In the genomic region with DNA sequence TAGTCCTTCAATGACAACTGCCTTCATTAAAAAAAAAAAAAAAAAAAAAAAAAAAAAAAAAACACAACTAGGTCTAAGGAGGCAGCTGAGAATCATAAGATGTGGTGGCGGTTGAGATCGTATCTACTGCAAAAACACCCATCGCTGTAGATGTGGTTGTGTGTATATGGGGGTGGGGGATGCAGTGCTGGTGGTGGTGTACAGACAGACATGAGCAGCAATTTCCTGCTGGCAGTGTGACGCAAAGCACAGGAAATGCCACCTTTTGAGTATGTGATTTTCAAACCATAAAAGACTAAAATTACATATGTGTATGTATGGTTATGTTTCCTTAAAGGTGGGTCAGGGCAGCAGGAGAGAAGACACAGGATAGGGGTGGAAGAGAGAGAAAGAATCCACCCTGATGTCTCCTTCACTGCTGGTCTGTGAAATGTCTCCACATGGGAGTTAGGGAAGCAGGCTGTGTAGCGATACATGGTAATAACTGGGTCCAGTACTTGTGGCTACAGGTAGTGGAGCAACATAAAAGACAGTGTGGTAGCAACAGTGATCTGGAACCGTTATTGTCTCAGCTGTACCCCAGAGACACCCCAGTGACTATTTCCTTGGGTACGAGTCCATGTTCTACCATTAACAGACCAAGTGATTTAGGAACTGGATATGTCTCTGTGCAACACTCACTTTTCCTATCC, we compare ENCODE assay signal across 9 cellular contexts. TPM values are rescaled to one million over a fixed set of nuclear protein-coding genes. Genes with fewer than 3 reads are reported as not detected.
DNase-seq lines count a peak whose midpoint lies in the region; TF ChIP-seq lines count a peak whose summit lies in the region.
"Had no signal": no experiment of that assay in that cellular context is flagged by ENCODE, and none has a peak within 500 bp of the region (broad histone marks: within the 10 kb centered on the region; RNA-seq: fewer than 3 reads in every experiment).

No MANE protein-coding gene starts in this region.

- peaks cover 0 to 3% of the 10 kb centered on the region in 2 donors for H3K4me1 ChIP-seq in esophagus (ENCODE audit: control insufficient read depth in 2 of 2, insufficient read depth in 2 of 2, low read length in 1 of 2)
- 0 out of 2 replicates have a peak, but pooled peaks cover 10% of the 10 kb centered on the region for H3K4me1 ChIP-seq in SJCRH30

- no peaks in the 10 kb centered on the region for H3K9me3 Mint-ChIP-seq in nephron progenitor cell

- H3K9me3 ChIP-seq in esophagus (ENCODE audit: control insufficient read depth in 2 of 2, insufficient read depth in 1 of 2, low read depth in 1 of 2, low read length in 1 of 2) (no peaks in the 10 kb centered on the region), SJCRH30 (replicated peaks) (no peaks in the 10 kb centered on the region)

- 75 to 76% methylated on average over 7 of the region's 7 CpGs for WGBS in esophagus, 2 donors

- in situ Hi-C loops in KBM-7 (cut with MboI; ENCODE audit: low pct_unique_long_range_greater_than_20kb, low sequenced_read_pairs) = no loop called here

- no peak for TF ChIP-seq CTCF in nephron progenitor cell (IDR thresholded peaks at IDR 0.05)

- H3K27me3 ChIP-seq in esophagus (ENCODE audit: control insufficient read depth in 1 of 2, insufficient read depth in 2 of 2, low read length in 2 of 2) (no peaks in the 10 kb centered on the region), SJCRH30 (no peaks in the 10 kb centered on the region)

- no peaks in the 10 kb centered on the region for H3K36me3 Mint-ChIP-seq in nephron progenitor cell (ENCODE audit: low read depth)

- H3K27ac ChIP-seq in esophagus (ENCODE audit: low read depth in 2 of 2, low read length in 1 of 2) (peak overlapping the region; percentile 1 to 46), SJCRH30 (no peak overlapping the region)

- no peak overlapping the region for H3K27ac Mint-ChIP-seq in nephron progenitor cell

- H3K4me3 Mint-ChIP-seq in nephron progenitor cell = no peak overlapping the region

- H3K36me3 ChIP-seq in esophagus (ENCODE audit: control insufficient read depth in 2 of 2, insufficient read depth in 2 of 2, low read length in 1 of 2) (no peaks in the 10 kb centered on the region), SJCRH30 (peaks cover 7% of the 10 kb centered on the region)

- DNase-seq in KBM-7 (peak; percentile 90), nephron progenitor cell (no peak), SJCRH30 (no peak), NCI-H510A treated with DMSO at 0.1 percent for 48 hours (lab: John Stamatoyannopoulos, UW) (no peak), NCI-H2029 (lab: John Stamatoyannopoulos, UW) (no peak)
- peak; percentile 24 to 64 (median 60) for DNase-seq in activated CD8-positive, alpha-beta memory T cell treated with anti-CD3 and anti-CD28 coated beads for 48 hours (ENCODE audit: low read depth in 2 of 3, low spot score in 2 of 3)
- DNase-seq in stimulated activated CD8-positive, alpha-beta memory T cell treated with anti-CD3 and anti-CD28 coated beads, Interleukin-2, amount 100 ng/mL, for 1 hour (ENCODE audit: low read depth in 2 of 2) = peak; percentile 74 to 77
- DNase-seq: NCI-H446 had no signal

- no peak overlapping the region for H3K4me3 ChIP-seq in esophagus (ENCODE audit: low read depth in 1 of 2, low read length in 2 of 2)
- no peak overlapping the region for H3K4me3 ChIP-seq in SJCRH30

- peaks cover 15% of the 10 kb centered on the region for H3K27me3 Mint-ChIP-seq in nephron progenitor cell (ENCODE audit: low read depth, poor library complexity)

- peaks cover 25% of the 10 kb centered on the region for H3K4me1 Mint-ChIP-seq in nephron progenitor cell

RNA-seq across cellular contexts. Expression of gene SYTL2, which starts 57.9 kb away (rescaled TPM):
- polyA plus RNA-seq in esophagus = 1 to 10 TPM; 3.4 to 5.0 TPM
- total RNA-seq in SJCRH30 (2014; rRNA removed; shearing (Covaris generic)) = 122 and 137 TPM in 2 replicates

Comparison
In these comparisons a context has a peak if more than half of its experiments do, and no peak if none do; other contexts are left out.
1. DNase-seq: peak in KBM-7 (single experiment), activated CD8-positive, alpha-beta memory T cell treated with anti-CD3 and anti-CD28 coated beads for 48 hours (3 of 3) and stimulated activated CD8-positive, alpha-beta memory T cell treated with anti-CD3 and anti-CD28 coated beads, Interleukin-2, amount 100 ng/mL, for 1 hour (2 of 2); none in nephron progenitor cell (single experiment), SJCRH30 (0 of 2), NCI-H510A treated with DMSO at 0.1 percent for 48 hours (single experiment) and NCI-H2029 (single experiment).